ENCODE assay signal across 8 cellular contexts in the genomic region with DNA sequence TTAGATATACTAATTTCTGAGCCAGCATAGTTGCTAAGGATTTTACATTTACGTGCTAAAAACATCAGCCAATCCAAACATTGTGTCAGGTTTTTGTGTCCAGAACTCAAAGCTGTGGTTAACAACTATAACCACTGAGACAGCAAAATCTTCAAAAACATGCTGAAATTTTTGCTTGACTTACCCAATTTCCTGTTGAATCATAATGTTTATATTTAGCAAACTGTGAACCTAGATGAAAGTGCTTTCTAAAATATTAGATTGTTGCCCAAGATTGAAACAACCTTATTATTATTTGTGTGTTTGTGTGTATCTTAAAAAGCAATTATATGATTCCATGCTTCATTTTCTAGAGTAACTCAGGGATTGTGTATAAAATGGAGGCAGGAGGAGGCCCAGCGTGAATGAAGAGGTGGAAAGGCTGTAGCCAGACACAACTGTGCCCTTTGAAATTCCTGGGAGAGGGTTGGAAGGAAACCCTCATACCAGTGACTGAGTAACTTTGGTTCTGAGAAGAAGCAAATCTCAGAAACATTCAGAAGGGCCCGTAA.
DNase-seq lines count a peak whose midpoint lies in the region; ATAC-seq and TF ChIP-seq lines count a peak whose summit lies in the region.

No MANE protein-coding gene starts in this region.

- no peaks in the 10 kb centered on the region for H3K4me1 ChIP-seq in HAP-1

- H3K36me3 ChIP-seq in HAP-1 (replicated peaks) = no peaks in the 10 kb centered on the region

- H3K4me3 ChIP-seq in choroid plexus epithelial cell (ENCODE audit: low read depth, low read length) = peak overlapping the region; percentile 12
- no peak overlapping the region for H3K4me3 ChIP-seq in HAP-1

- in situ Hi-C loops in HAP-1 (cut with MboI; ENCODE audit: low sequenced_read_pairs) = no loop called here

- no peaks in the 10 kb centered on the region for H3K9me3 ChIP-seq in HAP-1

- ATAC-seq in GM18520 (IDR thresholded peaks at IDR 0.05; ENCODE audit: unreplicated experiment) (peak; percentile 63), GM18498 (IDR thresholded peaks at IDR 0.05; ENCODE audit: unreplicated experiment) (no peak)

- no peak for TF ChIP-seq CTCF in choroid plexus epithelial cell (conservative IDR thresholded peaks at IDR 0.05; ENCODE audit: low read depth, low read length)

- DNase-seq in NCI-H226 = peak; percentile 57
- DNase-seq in choroid plexus epithelial cell (ENCODE audit: low read depth) = peak; percentile 97
- DNase-seq in non-pigmented ciliary epithelial cell (ENCODE audit: low read depth) = peak; percentile 90
- no peak for DNase-seq in DMS53 treated with DMSO at 0.1 percent for 48 hours (lab: John Stamatoyannopoulos, UW; ENCODE audit: unreplicated experiment)
- no peak for DNase-seq in HAP-1 (ENCODE audit: low spot score in 2 of 2)
- DNase-seq in DMS 273 treated with DMSO at 0.1 percent for 48 hours (lab: John Stamatoyannopoulos, UW) = no peak

- no peaks in the 10 kb centered on the region for H3K27me3 ChIP-seq in HAP-1 (ENCODE audit: low read depth)

Comparison
In these comparisons a context has a peak if more than half of its experiments do, and no peak if none do; other contexts are left out.
1. DNase-seq: peak in NCI-H226 (single experiment), choroid plexus epithelial cell (single experiment) and non-pigmented ciliary epithelial cell (single experiment); none in DMS53 treated with DMSO at 0.1 percent for 48 hours (single experiment), HAP-1 (0 of 2) and DMS 273 treated with DMSO at 0.1 percent for 48 hours (single experiment).